ENCODE assay signal across 4 cellular contexts in the genomic region with DNA sequence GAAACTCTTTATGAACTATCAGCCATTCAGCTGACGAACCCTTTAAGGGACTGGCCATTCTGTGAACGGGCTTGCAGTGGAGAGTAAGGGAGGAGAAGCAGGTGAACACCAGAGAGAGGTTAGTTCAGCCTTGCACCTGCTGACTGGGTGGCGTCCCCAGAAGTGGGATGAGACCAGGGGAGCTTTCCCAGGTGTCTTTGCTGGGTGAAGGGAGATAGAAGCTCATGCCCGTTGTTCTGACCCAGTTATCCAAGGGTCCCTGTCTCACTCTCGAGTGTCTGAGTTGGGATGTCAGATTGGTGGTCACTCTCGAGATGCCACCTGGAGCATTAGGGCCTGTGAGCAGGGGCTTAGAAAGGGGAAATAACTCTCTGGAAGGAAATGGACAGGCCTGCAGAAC.
"Had no signal": no experiment of that assay in that cellular context is flagged by ENCODE, and none has a peak within 500 bp of the region (broad histone marks: within the 10 kb centered on the region; RNA-seq: fewer than 3 reads in every experiment).

No MANE protein-coding gene starts in this region.

- H3K4me3 ChIP-seq: colonic mucosa, lung, thyroid gland had no signal

- H3K27me3 ChIP-seq: colonic mucosa, thyroid gland had no signal

- H3K9me3 ChIP-seq: colonic mucosa, thyroid gland had no signal

- H3K36me3 ChIP-seq: colonic mucosa, thyroid gland had no signal

- H3K27ac ChIP-seq: colonic mucosa, epithelial cell of prostate, thyroid gland had no signal

- H3K4me1 ChIP-seq: colonic mucosa, thyroid gland had no signal
